8 cellular contexts compared by ENCODE assay signal in the genomic region with DNA sequence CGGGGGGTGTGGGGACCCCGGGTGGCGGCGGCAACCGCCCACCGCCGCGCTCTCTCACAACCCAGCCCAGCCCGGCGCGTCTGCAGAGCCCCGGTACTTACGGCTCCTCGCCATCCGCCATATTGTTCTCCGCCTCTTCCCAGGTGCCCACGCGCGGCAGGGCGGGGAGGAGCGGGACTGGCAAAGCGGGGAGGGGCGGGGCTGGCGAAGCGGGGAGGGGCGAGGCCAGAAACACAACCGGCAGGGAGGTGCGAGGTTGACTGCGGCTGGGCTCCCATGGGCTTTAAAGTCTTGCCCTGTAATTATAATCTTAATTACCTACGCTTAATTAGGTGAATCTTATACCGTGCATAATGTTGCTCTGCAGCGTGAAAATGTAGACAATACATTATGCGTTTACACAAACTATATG. TPM values are rescaled to one million over a fixed set of nuclear protein-coding genes. Genes with fewer than 3 reads are reported as not detected.
DNase-seq lines count a peak whose midpoint lies in the region; ATAC-seq and TF ChIP-seq lines count a peak whose summit lies in the region.

A gene (minus strand): TSS at position 133 of the 412 bp plus-strand sequence. CDS start 12 bp downstream, at position 121.

- H3K4me3 Mint-ChIP-seq in activated CD4-positive, alpha-beta T cell treated with anti-CD3 and anti-CD28 coated beads, Interleukin-2, amount 10 ng/mL, durations not matched to agents 7 days and 5 days: peak within 1 kb of the TSS; percentile 87

- CTCF ChIA-PET in activated CD4-positive, alpha-beta T cell treated with anti-CD3 and anti-CD28 coated beads, Interleukin-2, amount 10 ng/mL, durations not matched to agents 7 days and 5 days (lab: Charles Lee): no interaction called here

- H3K9me3 Mint-ChIP-seq in activated CD4-positive, alpha-beta T cell treated with anti-CD3 and anti-CD28 coated beads, Interleukin-2, amount 10 ng/mL, durations not matched to agents 7 days and 5 days: no peaks in the 10 kb centered on the region

- H3K4me3 ChIP-seq in AG10803 (ENCODE audit: low read length): peak within 1 kb of the TSS; percentile 79
- peak within 1 kb of the TSS; percentile 93 for H3K4me3 ChIP-seq in coronary artery

- no peak for TF ChIP-seq CTCF in AG10803 (conservative IDR thresholded peaks at IDR 0.05; ENCODE audit: low read length)
- no peak for TF ChIP-seq CTCF in coronary artery (IDR thresholded peaks at IDR 0.05)

- peak within 1 kb of the TSS; percentile 90 for H3K27ac Mint-ChIP-seq in activated CD4-positive, alpha-beta T cell treated with anti-CD3 and anti-CD28 coated beads, Interleukin-2, amount 10 ng/mL, durations not matched to agents 7 days and 5 days

- H3K27ac ChIP-seq in coronary artery: peak within 1 kb of the TSS; percentile 86 to 91

- peaks cover 24% of the 10 kb centered on the region for H3K36me3 Mint-ChIP-seq in activated CD4-positive, alpha-beta T cell treated with anti-CD3 and anti-CD28 coated beads, Interleukin-2, amount 10 ng/mL, durations not matched to agents 7 days and 5 days (ENCODE audit: low read depth)

- POLR2A ChIA-PET in activated CD4-positive, alpha-beta T cell treated with anti-CD3 and anti-CD28 coated beads, Interleukin-2, amount 10 ng/mL, durations not matched to agents 7 days and 5 days (lab: Charles Lee): no interaction called here

- DNase-seq in AG10803 (ENCODE audit: low read depth): peak; percentile 81
- peak; percentile 46 to 92 for DNase-seq in NCI-H526 (lab: John Stamatoyannopoulos, UW)
- DNase-seq in activated CD4-positive, alpha-beta T cell treated with anti-CD3 and anti-CD28 coated beads, Interleukin-2, amount 10 ng/mL, durations not matched to agents 7 days and 5 days: peak; percentile 94
- DNase-seq in coronary artery (ENCODE audit: low spot score): peak; percentile 94
- peak; percentile 91 for DNase-seq in left lobe of liver (ENCODE audit: low spot score)
- DNase-seq in stimulated activated CD4-positive, alpha-beta T cell treated with anti-CD3 and anti-CD28 coated beads, Interleukin-2, amount 100 ng/mL, for 24 hours: peak; percentile 92 to 94

- no peaks in the 10 kb centered on the region for H3K27me3 Mint-ChIP-seq in activated CD4-positive, alpha-beta T cell treated with anti-CD3 and anti-CD28 coated beads, Interleukin-2, amount 10 ng/mL, durations not matched to agents 7 days and 5 days

- peaks cover 68% of the 10 kb centered on the region for H3K4me1 Mint-ChIP-seq in activated CD4-positive, alpha-beta T cell treated with anti-CD3 and anti-CD28 coated beads, Interleukin-2, amount 10 ng/mL, durations not matched to agents 7 days and 5 days

- ATAC-seq in GM19043 (IDR thresholded peaks at IDR 0.05; ENCODE audit: low read depth, unreplicated experiment) (peak; percentile 41), HG03378 (IDR thresholded peaks at IDR 0.05; ENCODE audit: unreplicated experiment) (peak; percentile 19), left lobe of liver (peak; percentile 90)

RNA-seq across cellular contexts. Expression of the gene that starts here (rescaled TPM):
- total RNA-seq in activated CD4-positive, alpha-beta T cell treated with anti-CD3 and anti-CD28 coated beads, Interleukin-2, amount 10 ng/mL, durations not matched to agents 7 days and 5 days: 10 to 100 TPM; 81.1 to 88.9 TPM
- total RNA-seq in left lobe of liver: 20.0 TPM

Comparison
In these comparisons a context has a peak if more than half of its experiments do, and no peak if none do; other contexts are left out.
1. Peak in every context shown above with its lines: DNase-seq, ATAC-seq, H3K4me3 ChIP-seq and H3K27ac ChIP-seq.
2. ATAC-seq: peak in every context shown above with its lines; median percentile 90 in left lobe of liver; 41 in GM19043; 19 in HG03378.